8 cellular contexts compared by ENCODE assay signal in the genomic region with DNA sequence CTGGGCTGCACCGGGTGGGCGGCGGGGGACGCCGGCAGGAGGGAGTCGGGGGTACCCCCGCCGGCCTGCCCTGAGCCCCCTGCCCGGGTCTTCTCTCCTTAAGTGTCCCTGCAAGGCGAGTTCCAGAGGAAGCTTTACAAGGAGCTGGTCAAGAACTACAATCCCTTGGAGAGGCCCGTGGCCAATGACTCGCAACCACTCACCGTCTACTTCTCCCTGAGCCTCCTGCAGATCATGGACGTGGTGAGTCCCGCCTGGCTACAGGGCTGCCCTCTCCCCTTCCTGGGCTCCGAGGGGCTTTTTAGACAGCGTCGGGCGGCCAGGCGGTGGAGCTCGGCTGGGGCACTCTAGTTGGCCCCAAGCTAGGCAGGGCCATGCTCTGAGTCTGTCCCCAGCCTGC. TPM values are rescaled to one million over a fixed set of nuclear protein-coding genes. Genes with fewer than 3 reads are reported as not detected.
DNase-seq lines count a peak whose midpoint lies in the region; ATAC-seq and TF ChIP-seq lines count a peak whose summit lies in the region.

No MANE protein-coding gene starts in this region.

- no peak overlapping the region for H3K27ac ChIP-seq in coronary artery
- no peak overlapping the region for H3K27ac ChIP-seq in muscle layer of duodenum (ENCODE audit: low read length)

- CTCF ChIA-PET in AG04449 (lab: Yijun Ruan, JAX) = no interaction called here

- DNase-seq in AG04449 (ENCODE audit: low read depth, low spot score) = no peak
- DNase-seq in HT-29 (ENCODE audit: low spot score) = peak; percentile 28
- no peak for DNase-seq in coronary artery (ENCODE audit: low spot score)
- DNase-seq in NCI-H526 treated with DMSO at 0.1 percent for 48 hours (lab: John Stamatoyannopoulos, UW) = no peak
- DNase-seq in GDM1 (lab: John Stamatoyannopoulos, UW) = no peak

- no peaks in the 10 kb centered on the region for H3K36me3 ChIP-seq in muscle layer of duodenum (ENCODE audit: control insufficient read depth in 1 of 2, insufficient read depth in 2 of 2, low read length in 2 of 2)

- TF ChIP-seq CTCF in AG04449 (IDR thresholded peaks at IDR 0.05; ENCODE audit: insufficient read depth, low read length, missing control alignments) (no peak), coronary artery (IDR thresholded peaks at IDR 0.05) (no peak)

- H3K4me1 ChIP-seq in muscle layer of duodenum (ENCODE audit: control insufficient read depth in 1 of 2, insufficient read depth in 2 of 2, low read length in 2 of 2) = peaks cover 0 to 19% of the 10 kb centered on the region in 2 donors

- H3K27me3 ChIP-seq in muscle layer of duodenum (ENCODE audit: low read depth, low read length) = peaks cover 5% of the 10 kb centered on the region

- ATAC-seq in HG03139 (IDR thresholded peaks at IDR 0.05; ENCODE audit: unreplicated experiment) (no peak), GM21367 (IDR thresholded peaks at IDR 0.05; ENCODE audit: unreplicated experiment) (no peak)

- no peaks in the 10 kb centered on the region for H3K9me3 ChIP-seq in muscle layer of duodenum (ENCODE audit: control insufficient read depth in 1 of 2, low read length in 2 of 2)

- H3K4me3 ChIP-seq in AG04449 (ENCODE audit: low read depth, low read length) (peak overlapping the region; percentile 52), coronary artery (peak overlapping the region; percentile 73), muscle layer of duodenum (ENCODE audit: low read depth in 1 of 2, low read length in 2 of 2) (peak overlapping the region; percentile 41 to 70)

- POLR2A ChIA-PET in AG04449 (lab: Yijun Ruan, JAX) = no interaction called here

RNA-seq across cellular contexts. Expression of a gene that starts 0.5 kb away (rescaled TPM):
- total RNA-seq in HT-29 (2014; rRNA removed; shearing (Covaris generic)) = 2.4 and 8.6 TPM in 2 replicates
